ENCODE assay signal across 8 cellular contexts in genomic region chr12:57216014-57216891, GRCh38. TPM values are rescaled to one million over a fixed set of nuclear protein-coding genes. Genes with fewer than 3 reads are reported as not detected.
DNase-seq lines count a peak whose midpoint lies in the region; ATAC-seq and TF ChIP-seq lines count a peak whose summit lies in the region.

TSS of gene NXPH4 (plus strand) at chr12:57216794. CDS start at chr12:57216970, 176 bp downstream.

- ATAC-seq in GM21576 (IDR thresholded peaks at IDR 0.05; ENCODE audit: unreplicated experiment) (no peak), GM21447 (IDR thresholded peaks at IDR 0.05; ENCODE audit: unreplicated experiment) (no peak), HG03439 (IDR thresholded peaks at IDR 0.05; ENCODE audit: unreplicated experiment) (no peak)

- H3K4me1 ChIP-seq in ovary (ENCODE audit: insufficient read depth), result peaks cover 8% of the 10 kb centered on the region

- H3K4me3 ChIP-seq in Jurkat, Clone E6-1 (ENCODE audit: low read length), result peak within 1 kb of the TSS; percentile 48
- H3K4me3 ChIP-seq in epithelial cell of esophagus (ENCODE audit: low read length) (peak within 1 kb of the TSS; percentile 43), ovary (peak within 1 kb of the TSS; percentile 22)

- no peak for TF ChIP-seq CTCF in GM10248 (IDR thresholded peaks at IDR 0.05; ENCODE audit: control extremely low read depth, extremely low read depth, low read depth, missing control alignments)
- no peak for TF ChIP-seq CTCF in epithelial cell of esophagus (IDR thresholded peaks at IDR 0.05; ENCODE audit: insufficient read depth, low read depth, low read length, missing control alignments)
- no peak for TF ChIP-seq CTCF in ovary (IDR thresholded peaks at IDR 0.05)

- intact Hi-C loops in ovary (cut with DNase I), result no loop called here

- H3K36me3 ChIP-seq in ovary, result no peaks in the 10 kb centered on the region

- peaks cover 15% of the 10 kb centered on the region for H3K27me3 ChIP-seq in ovary

- TF ChIP-seq POLR2A in ovary (IDR thresholded peaks at IDR 0.05), result no peak

- no peaks in the 10 kb centered on the region for H3K9me3 ChIP-seq in ovary

- POLR2A ChIA-PET in GM10248 (lab: Yijun Ruan, JAX), result interaction anchor here (1.0 kb wide), 1 partner anchor 13 kb away, joined by 3 read pairs; the partner anchor contains the start of gene SHMT2

- WGBS in ovary, 3 donors, result 1 to 2% (median 1%) methylated on average over 32 to 99 of the region's 99 CpGs

- peak; percentile 75 for DNase-seq in GM10248 (ENCODE audit: extremely low spot score)
- no peak for DNase-seq in Jurkat, Clone E6-1 (ENCODE audit: low read depth, low spot score)
- DNase-seq in activated CD4-positive, alpha-beta T cell treated with anti-CD3 and anti-CD28 coated beads, Interleukin-2, amount 50 U/mL, for 48 hours, result peak; percentile 62
- peak; percentile 39 for DNase-seq in epithelial cell of esophagus (ENCODE audit: low read depth)
- peak in 3 of 5 donors; percentile 58 to 64 (median 58) for DNase-seq in ovary

- CTCF ChIA-PET in GM10248 (lab: Yijun Ruan, JAX), result interaction anchor here (0.8 to 5.3 kb wide), 4 partner anchors 7 to 247 kb away, joined by 3 to 403 read pairs (median 40); partner anchors contain the start of gene SHMT2

- TF ChIP-seq EP300 in ovary (IDR thresholded peaks at IDR 0.05), result no peak

- no peak within 1 kb of the TSS for H3K27ac ChIP-seq in ovary

RNA-seq across cellular contexts. Expression of gene NXPH4, which starts in this region (rescaled TPM):
- polyA plus RNA-seq in Jurkat, Clone E6-1 (2012; ENCODE audit: insufficient read depth, insufficient read length), result 6.3 TPM
- under 1 TPM in 1 of 7 donors, not detected in 6; 0.20 TPM for total RNA-seq in ovary
- polyA plus RNA-seq in ovary, result under 1 TPM in 1 of 2 donors, not detected in 1; 0.13 TPM

Comparison
In these comparisons a context has a peak if more than half of its experiments do, and no peak if none do; other contexts are left out.
1. Peak in DNase-seq and H3K4me3 ChIP-seq in ovary; RNA of the gene not detected or under 1 TPM.